27 cellular contexts compared by ENCODE assay signal in genomic region chr4:141121101-141121500, GRCh38. TPM values are rescaled to one million over a fixed set of nuclear protein-coding genes. Genes with fewer than 3 reads are reported as not detected.
"Had no signal": no experiment of that assay in that cellular context is flagged by ENCODE, and none has a peak within 500 bp of the region (broad histone marks: within the 10 kb centered on the region; RNA-seq: fewer than 3 reads in every experiment).

No MANE protein-coding gene starts in this region.

- H3K27me3 Mint-ChIP-seq: dendritic cell treated with granulocyte-macrophage colony-stimulating factor and Interleukin-4, amounts not matched to agents 40 ng/mL and 50 ng/mL, for 4 days; progenitor cell of endocrine pancreas had no signal

- H3K79me2 ChIP-seq: parathyroid adenoma had no signal

- H3K9me3 ChIP-seq: colonic mucosa, gastrocnemius medialis, right atrium auricular region, thoracic aorta, upper lobe of left lung had no signal

- H3K4me1 Mint-ChIP-seq: naive thymus-derived CD4-positive, alpha-beta T cell; neural progenitor cell; stimulated activated effector memory CD8-positive, alpha-beta T cell treated with anti-CD3 and anti-CD28 coated beads, Interleukin-12 subunit alpha, Interleukin-12 subunit beta, amount 100 ng/mL, for 72 hours had no signal

- DNase-seq: colonic mucosa; effector CD8-positive, alpha-beta T cell; endodermal cell; foreskin fibroblast; gastrocnemius medialis; heart left ventricle; kidney; mesenchymal stem cell; midbrain; naive thymus-derived CD4-positive, alpha-beta T cell; stimulated activated CD4-positive, alpha-beta T cell treated with anti-CD3 and anti-CD28 coated beads, Interleukin-12 subunit alpha, Interleukin-12 subunit beta, amount 100 ng/mL, for 4 hours; stimulated activated CD4-positive, alpha-beta T cell treated with anti-CD3 and anti-CD28 coated beads, Interleukin-1b, Interleukin-23, amount 100 ng/mL, for 48 hours; stimulated activated CD4-positive, alpha-beta T cell treated with anti-CD3 and anti-CD28 coated beads, Interleukin-4, amount 100 ng/mL, for 1 hour; stimulated activated naive CD8-positive, alpha-beta T cell treated with anti-CD3 and anti-CD28 coated beads, Interleukin-15, Interleukin-2, amounts not matched to agents 100 U/mL and 50 U/mL, for 24 hours; upper lobe of left lung had no signal

- H3K27ac Mint-ChIP-seq: dendritic cell treated with granulocyte-macrophage colony-stimulating factor and Interleukin-4, amounts not matched to agents 40 ng/mL and 50 ng/mL, for 4 days; endodermal cell; naive thymus-derived CD4-positive, alpha-beta T cell; nephron; neural progenitor cell; progenitor cell of endocrine pancreas; stimulated activated effector memory CD8-positive, alpha-beta T cell treated with anti-CD3 and anti-CD28 coated beads, Interleukin-12 subunit alpha, Interleukin-12 subunit beta, amount 100 ng/mL, for 72 hours had no signal

- H2AFZ ChIP-seq: hepatocyte, neural progenitor cell, parathyroid adenoma had no signal

- H3K27me3 ChIP-seq: colonic mucosa, gastrocnemius medialis, heart left ventricle, hepatocyte, neural progenitor cell, right atrium auricular region, tibial nerve, upper lobe of left lung had no signal

- H3K4me3 Mint-ChIP-seq: dendritic cell treated with granulocyte-macrophage colony-stimulating factor and Interleukin-4, amounts not matched to agents 40 ng/mL and 50 ng/mL, for 4 days; endodermal cell; naive thymus-derived CD4-positive, alpha-beta T cell; nephron; neural progenitor cell; stimulated activated effector memory CD8-positive, alpha-beta T cell treated with anti-CD3 and anti-CD28 coated beads, Interleukin-12 subunit alpha, Interleukin-12 subunit beta, amount 100 ng/mL, for 72 hours had no signal

- H3K36me3 Mint-ChIP-seq: naive thymus-derived CD4-positive, alpha-beta T cell; stimulated activated effector memory CD8-positive, alpha-beta T cell treated with anti-CD3 and anti-CD28 coated beads, Interleukin-12 subunit alpha, Interleukin-12 subunit beta, amount 100 ng/mL, for 72 hours had no signal

- H3K36me3 ChIP-seq: colonic mucosa, gastrocnemius medialis, neural progenitor cell, right atrium auricular region, thoracic aorta, tibial nerve, upper lobe of left lung had no signal

- H3K27ac ChIP-seq: colonic mucosa, epithelial cell of prostate, gastrocnemius medialis, hepatocyte, neural progenitor cell, parathyroid adenoma, thoracic aorta, tibial nerve, upper lobe of left lung had no signal

- H3K4me3 ChIP-seq: colonic mucosa, gastrocnemius medialis, heart left ventricle, hepatocyte, neural progenitor cell, right atrium auricular region, smooth muscle cell, thoracic aorta, tibial nerve, upper lobe of left lung had no signal

- H3K4me2 ChIP-seq: hepatocyte, neural progenitor cell, smooth muscle cell had no signal

- H3K9me3 Mint-ChIP-seq: dendritic cell treated with granulocyte-macrophage colony-stimulating factor and Interleukin-4, amounts not matched to agents 40 ng/mL and 50 ng/mL, for 4 days had no signal

- H3K9ac ChIP-seq: neural progenitor cell, parathyroid adenoma had no signal

- H3K4me1 ChIP-seq: colonic mucosa, neural progenitor cell, parathyroid adenoma, tibial nerve, upper lobe of left lung had no signal

RNA-seq across cellular contexts. Expression of gene RNF150, which starts 12.2 kb away (rescaled TPM):
- polyA plus RNA-seq: naive thymus-derived CD4-positive, alpha-beta T cell had no signal
